In genomic region chr17:73340093-73340596, GRCh38 we compare ENCODE assay signal across 1 cellular context.
TF ChIP-seq lines count a peak whose summit lies in the region.

No MANE protein-coding gene starts in this region.

TF ChIP-seq in HepG2, 621 proteins besides CTCF, POLR2A, EP300 and RAD21 (continued from another document and continues in another):
- peak; percentile 17; the same call in 1 of the 2 replicates for TF ChIP-seq PATZ1 (CRISPR knock-in tag; IDR thresholded peaks at IDR 0.05)
- no peak for TF ChIP-seq ASH2L (IDR thresholded peaks at IDR 0.05; ENCODE audit: insufficient read length, low read depth, low read length)
- TF ChIP-seq CEBPG (CRISPR knock-in tag; IDR thresholded peaks at IDR 0.05): peak; percentile 94
- TF ChIP-seq HOXA7 (CRISPR knock-in tag; IDR thresholded peaks at IDR 0.05): no peak
- TF ChIP-seq NRL (CRISPR knock-in tag; IDR thresholded peaks at IDR 0.05; ENCODE audit: borderline replicate concordance): no peak
- peak; percentile 96 for TF ChIP-seq FOSL2 (CRISPR knock-in tag; IDR thresholded peaks at IDR 0.05)
- TF ChIP-seq ZNF839 (CRISPR knock-in tag; IDR thresholded peaks at IDR 0.05; ENCODE audit: borderline replicate concordance): no peak
- no peak for TF ChIP-seq MTA3 (CRISPR knock-in tag; IDR thresholded peaks at IDR 0.05)
- no peak for TF ChIP-seq RAD51 (IDR thresholded peaks at IDR 0.05; ENCODE audit: borderline replicate concordance)
- TF ChIP-seq ZNF775 (CRISPR knock-in tag; IDR thresholded peaks at IDR 0.05; ENCODE audit: borderline replicate concordance): no peak
- no peak for TF ChIP-seq ZNF280D (CRISPR knock-in tag; IDR thresholded peaks at IDR 0.05)
- no peak for TF ChIP-seq SALL2 (CRISPR knock-in tag; IDR thresholded peaks at IDR 0.05)
- peak; percentile 98 for TF ChIP-seq CEBPB (IDR thresholded peaks at IDR 0.05; ENCODE audit: borderline replicate concordance, low read depth, low read length)
- no peak for TF ChIP-seq TBX2 (CRISPR knock-in tag; IDR thresholded peaks at IDR 0.05; ENCODE audit: borderline replicate concordance)
- TF ChIP-seq KAT8 (CRISPR knock-in tag; IDR thresholded peaks at IDR 0.05): peak; percentile 33; the same call in 1 of the 2 replicates
- TF ChIP-seq CREB1 (IDR thresholded peaks at IDR 0.05): no peak
- peak; percentile 39; the same call in 1 of the 2 replicates for TF ChIP-seq CREB1 (CRISPR knock-in tag; IDR thresholded peaks at IDR 0.05)
- TF ChIP-seq ZNF800 (CRISPR knock-in tag; IDR thresholded peaks at IDR 0.05): no peak
- peak; percentile 53 for TF ChIP-seq FOSL1 (CRISPR knock-in tag; IDR thresholded peaks at IDR 0.05; ENCODE audit: borderline replicate concordance)
- no peak for TF ChIP-seq RBM39 (IDR thresholded peaks at IDR 0.05; ENCODE audit: low read depth, low read length, poor library complexity, severe bottlenecking)
- no peak for TF ChIP-seq AKNA (CRISPR knock-in tag; IDR thresholded peaks at IDR 0.05; ENCODE audit: borderline replicate concordance)
- TF ChIP-seq ZSCAN31 (CRISPR knock-in tag; IDR thresholded peaks at IDR 0.05; ENCODE audit: low read depth): no peak
- peak; percentile 16 for TF ChIP-seq XRCC5 (optimal IDR thresholded peaks at IDR 0.05; ENCODE audit: low read length)
- TF ChIP-seq CENPT (CRISPR knock-in tag; IDR thresholded peaks at IDR 0.05; ENCODE audit: low read depth): no peak
- TF ChIP-seq ZNF512B (CRISPR knock-in tag; IDR thresholded peaks at IDR 0.05; ENCODE audit: borderline replicate concordance): no peak
- TF ChIP-seq ARID3A (IDR thresholded peaks at IDR 0.05; ENCODE audit: low read depth, low read length): 0 out of 2 replicates have a peak, but pooled peaks have one; percentile 47
- TF ChIP-seq ZNF281 (CRISPR knock-in tag; IDR thresholded peaks at IDR 0.05; ENCODE audit: borderline replicate concordance): no peak
- no peak for TF ChIP-seq TCF12 (IDR thresholded peaks at IDR 0.05)
- no peak for TF ChIP-seq TCF12 (CRISPR knock-in tag; IDR thresholded peaks at IDR 0.05)
- no peak for TF ChIP-seq ZNF414 (CRISPR knock-in tag; IDR thresholded peaks at IDR 0.05)
- no peak for TF ChIP-seq NFE2 (CRISPR knock-in tag; IDR thresholded peaks at IDR 0.05)
- no peak for TF ChIP-seq NAIF1 (CRISPR knock-in tag; IDR thresholded peaks at IDR 0.05; ENCODE audit: borderline replicate concordance)
